Comparison of ENCODE assay signal across 7 cellular contexts in the genomic region with DNA sequence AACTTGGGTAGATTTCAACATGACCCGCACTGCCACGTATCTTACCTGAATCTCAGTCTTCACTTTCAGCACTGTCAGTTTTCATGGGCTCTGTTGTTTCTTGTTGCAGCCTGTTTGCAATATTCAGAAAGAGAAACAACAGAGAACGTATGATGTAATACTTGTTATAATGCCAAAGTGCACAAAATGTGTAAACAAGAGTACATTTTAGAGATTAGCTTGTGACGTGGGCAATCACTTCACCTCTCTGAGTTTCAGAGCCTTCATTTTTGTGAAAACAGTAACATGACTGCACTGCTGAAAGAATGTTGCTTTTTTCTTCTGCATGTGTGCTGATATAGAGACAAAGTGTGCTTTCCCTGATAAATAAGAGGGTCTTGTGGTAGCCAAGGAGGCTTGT. TPM values are rescaled to one million over a fixed set of nuclear protein-coding genes. Genes with fewer than 3 reads are reported as not detected.
A peak's percentile ranks its signal among the peaks of the same experiment; 100 is the strongest.
DNase-seq lines count a peak whose midpoint lies in the region; ATAC-seq, FAIRE-seq and TF ChIP-seq lines count a peak whose summit lies in the region.
"Not testable (repeated sequence)": the region's sequence is repeated elsewhere in the genome, so short reads cannot be mapped to it uniquely, and the experiment has no call there.

No MANE protein-coding gene starts in this region.

- not testable (repeated sequence) for TF ChIP-seq EP300 in gastroesophageal sphincter (IDR thresholded peaks at IDR 0.05)

- H3K4me3 ChIP-seq in dorsolateral prefrontal cortex: peak overlapping the region in 3 of 59 donors; percentile 4 to 26 (median 8)
- not testable (repeated sequence) for H3K4me3 ChIP-seq in gastroesophageal sphincter, right lobe of liver

- not testable (repeated sequence) for H3K27me3 ChIP-seq in dorsolateral prefrontal cortex; gastroesophageal sphincter; layer of hippocampus (ENCODE audit: control insufficient read depth, insufficient read depth, low read length); right lobe of liver

- intact Hi-C loops in dorsolateral prefrontal cortex (cut with DNase I); right lobe of liver (cut with DNase I): not testable (repeated sequence)

- H3K9me3 ChIP-seq in gastroesophageal sphincter: peaks cover 0 to 12% (median 0%) of the 10 kb centered on the region in 3 donors
- not testable (repeated sequence) for H3K9me3 ChIP-seq in right lobe of liver

- WGBS in gastroesophageal sphincter (ENCODE audit: low coverage in 1 of 2), 2 donors: 57 to 81% methylated on average over 4 of the region's 4 CpGs
- WGBS in right lobe of liver (ENCODE audit: insufficient coverage, low coverage, low lambda C conversion rate, missing lambda C conversion rate): 33% methylated on average over 4 of the region's 4 CpGs

- FAIRE-seq in HTR-8/SVneo (lab: Jason Lieb, UNC): peak; percentile 48

- H3K36me3 ChIP-seq in gastroesophageal sphincter, right lobe of liver: not testable (repeated sequence)

- H3K27ac ChIP-seq in dorsolateral prefrontal cortex (peak overlapping the region in 32 of 59 donors; percentile 0 to 87 (median 64)), gastroesophageal sphincter (peak overlapping the region in 1 of 4 donors; percentile 12), layer of hippocampus (ENCODE audit: low read depth, low read length) (peak overlapping the region; percentile 66), right lobe of liver (peak overlapping the region in 2 of 3 donors; percentile 75 to 94), substantia nigra (ENCODE audit: low read depth, low read length, poor library complexity, severe bottlenecking) (peak overlapping the region; percentile 82)

- not testable (repeated sequence) for TF ChIP-seq CTCF in dorsolateral prefrontal cortex (IDR thresholded peaks at IDR 0.05 in 54 of 56, conservative IDR thresholded peaks at IDR 0.05 in 2 of 56; ENCODE audit: low read depth in 1 of 56, partially characterized antibody in 56 of 56); gastroesophageal sphincter (IDR thresholded peaks at IDR 0.05); right lobe of liver (IDR thresholded peaks at IDR 0.05)

- not testable (repeated sequence) for TF ChIP-seq POLR2A in gastroesophageal sphincter (IDR thresholded peaks at IDR 0.05); right lobe of liver (IDR thresholded peaks at IDR 0.05)

- not testable (repeated sequence) for DNase-seq in HTR-8/SVneo (ENCODE audit: insufficient read length, low spot score); dorsolateral prefrontal cortex; right lobe of liver; substantia nigra (lab: John Stamatoyannopoulos, UW)
- peak; percentile 53 for DNase-seq in amniotic epithelial cell (ENCODE audit: low read depth)

- peaks cover 0 to 11% (median 5%) of the 10 kb centered on the region in 3 donors for H3K4me1 ChIP-seq in gastroesophageal sphincter
- H3K4me1 ChIP-seq in right lobe of liver: not testable (repeated sequence)

- ATAC-seq in gastroesophageal sphincter (peak; percentile 51), right lobe of liver (peak; percentile 63 to 87 (median 82))

RNA-seq across cellular contexts. Expression of gene ZDHHC11B, which starts 16.5 kb away (rescaled TPM):
- total RNA-seq in dorsolateral prefrontal cortex (100 to 1,000 TPM in 46 of 120 experiments, 10 to 100 TPM in 74; 24.8 to 406 (median 87.8) TPM), gastroesophageal sphincter (10 to 100 TPM in 1 of 4 donors, 1 to 10 TPM in 3; 3.1 to 14.3 (median 6.9) TPM), right lobe of liver (1 to 10 TPM in 5 of 6 experiments, under 1 TPM in 1; 0.56 to 5.1 (median 2.8) TPM)

RNA-seq across cellular contexts. Expression of gene ZDHHC11, which starts 49.7 kb away (rescaled TPM):
- total RNA-seq in dorsolateral prefrontal cortex (100 to 1,000 TPM in 46 of 120 experiments, 10 to 100 TPM in 74; 26.8 to 269 (median 86.7) TPM), gastroesophageal sphincter (10 to 100 TPM in 2 of 4 donors, 1 to 10 TPM in 2; 2.3 to 19.1 (median 7.4) TPM), right lobe of liver (10 to 100 TPM in 2 of 6 experiments, 1 to 10 TPM in 3, under 1 TPM in 1; 0.50 to 14.4 (median 5.8) TPM)
